ENCODE assay signal across 8 cellular contexts in genomic region chr19:54415208-54415900, GRCh38. TPM values are rescaled to one million over a fixed set of nuclear protein-coding genes. Genes with fewer than 3 reads are reported as not detected.
DNase-seq lines count a peak whose midpoint lies in the region; ATAC-seq and TF ChIP-seq lines count a peak whose summit lies in the region.

TSS of gene TTYH1 (plus strand) at chr19:54415464. CDS start at chr19:54415553, 89 bp downstream.

- no peak within 1 kb of the TSS for H3K27ac ChIP-seq in foreskin keratinocyte
- H3K27ac ChIP-seq in sigmoid colon, result peak within 1 kb of the TSS in 3 of 4 donors; percentile 18 to 49 (median 38)

- H3K9me3 ChIP-seq in sigmoid colon, result no peaks in the 10 kb centered on the region

- DNase-seq in GM10248 (ENCODE audit: extremely low spot score) (peak; percentile 68), foreskin keratinocyte (no peak), sigmoid colon (no peak), NCI-H1694 treated with DMSO at 0.1 percent for 48 hours (lab: John Stamatoyannopoulos, UW) (no peak), middle frontal gyrus (ENCODE audit: extremely low spot score, low spot score) (no peak)
- DNase-seq in activated CD4-positive, alpha-beta T cell treated with anti-CD3 and anti-CD28 coated beads, Interleukin-2, amount 50 U/mL, for 48 hours, result peak; percentile 40 to 41

- intact Hi-C loops in sigmoid colon (cut with DNase I), result no loop called here

- POLR2A ChIA-PET in GM10248 (lab: Yijun Ruan, JAX), result no interaction called here

- H3K27me3 ChIP-seq in foreskin keratinocyte (peaks cover 51% of the 10 kb centered on the region), sigmoid colon (peaks cover 37 to 85% (median 45%) of the 10 kb centered on the region in 3 donors)

- no peak for TF ChIP-seq EP300 in sigmoid colon (IDR thresholded peaks at IDR 0.05)

- CTCF ChIA-PET in GM10248 (lab: Yijun Ruan, JAX), result interaction anchor here (1.7 kb wide), 1 partner anchor 24 kb away, joined by 7 read pairs; no protein-coding TSS in a partner anchor

- H3K4me3 ChIP-seq in sigmoid colon, result peak within 1 kb of the TSS in 3 of 4 donors; percentile 36 to 39 (median 38)

- H3K36me3 ChIP-seq in sigmoid colon, result no peaks in the 10 kb centered on the region

- ATAC-seq in foreskin keratinocyte, result peak; percentile 11
- no peak for ATAC-seq in GM21786 (IDR thresholded peaks at IDR 0.05; ENCODE audit: unreplicated experiment)
- no peak for ATAC-seq in HG03135 (IDR thresholded peaks at IDR 0.05; ENCODE audit: unreplicated experiment)

- WGBS in sigmoid colon, 2 donors, result 2 to 12% methylated on average over 67 to 68 of the region's 68 CpGs

- H3K4me1 ChIP-seq in foreskin keratinocyte (no peaks in the 10 kb centered on the region), sigmoid colon (peaks cover 0 to 17% (median 1%) of the 10 kb centered on the region in 4 donors)

- TF ChIP-seq CTCF in GM10248 (IDR thresholded peaks at IDR 0.05; ENCODE audit: control extremely low read depth, extremely low read depth, low read depth, missing control alignments), result no peak
- TF ChIP-seq CTCF in foreskin keratinocyte (conservative IDR thresholded peaks at IDR 0.05), result peak; percentile 30
- TF ChIP-seq CTCF in sigmoid colon (IDR thresholded peaks at IDR 0.05), result no peak

- no peak for TF ChIP-seq POLR2A in sigmoid colon (IDR thresholded peaks at IDR 0.05)

RNA-seq across cellular contexts. Expression of gene TTYH1, which starts in this region (rescaled TPM):
- not detected in 2 replicates for total RNA-seq in foreskin keratinocyte
- polyA plus RNA-seq in foreskin keratinocyte, result not detected in 2 replicates
- 1 to 10 TPM; 2.5 to 5.4 (median 3.7) TPM for total RNA-seq in sigmoid colon
- 1 to 10 TPM in 2 of 3 donors, under 1 TPM in 1; 0.23 to 2.2 (median 1.8) TPM for polyA plus RNA-seq in sigmoid colon

Comparison
In these comparisons a context has a peak if more than half of its experiments do, and no peak if none do; other contexts are left out.
1. Peak in ATAC-seq in foreskin keratinocyte; RNA of the gene not detected or under 1 TPM.
2. DNase-seq: peak in GM10248 (single experiment) and activated CD4-positive, alpha-beta T cell treated with anti-CD3 and anti-CD28 coated beads, Interleukin-2, amount 50 U/mL, for 48 hours (2 of 2); none in foreskin keratinocyte (0 of 2), sigmoid colon (single experiment), NCI-H1694 treated with DMSO at 0.1 percent for 48 hours (single experiment) and middle frontal gyrus (single experiment).